ENCODE assay signal across 13 cellular contexts in the genomic region with DNA sequence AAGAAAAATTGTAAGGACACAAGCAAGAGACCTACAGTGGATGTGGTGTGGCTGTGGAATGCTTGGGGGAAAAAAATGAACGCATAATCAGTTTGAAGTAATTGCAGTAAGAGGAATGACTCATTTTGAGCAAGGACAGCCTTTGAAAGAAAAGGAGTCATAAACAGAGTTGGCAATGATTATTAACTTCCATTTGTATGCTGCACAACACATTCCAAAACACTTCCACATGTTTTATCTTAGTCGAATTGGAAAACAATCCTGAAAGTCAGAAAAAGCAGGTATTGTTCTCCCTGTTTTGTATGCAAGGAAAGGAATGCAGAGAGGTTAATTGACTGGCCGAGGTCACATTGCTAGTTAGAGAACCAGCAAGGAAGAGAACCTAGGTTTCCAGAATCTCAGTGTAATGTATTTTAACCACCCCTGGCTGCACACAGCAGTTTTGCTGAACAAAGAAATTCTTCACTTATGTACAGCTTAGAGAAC.
A peak's percentile ranks its signal among the peaks of the same experiment; 100 is the strongest.
DNase-seq lines count a peak whose midpoint lies in the region; ATAC-seq, FAIRE-seq and TF ChIP-seq lines count a peak whose summit lies in the region.
"Had no signal": no experiment of that assay in that cellular context is flagged by ENCODE, and none has a peak within 500 bp of the region (broad histone marks: within the 10 kb centered on the region; RNA-seq: fewer than 3 reads in every experiment).

No MANE protein-coding gene starts in this region.

- peak overlapping the region; percentile 11 for H3K4me3 Mint-ChIP-seq in type B pancreatic cell
- H3K4me3 Mint-ChIP-seq: activated B cell treated with CpG ODN at 0.5 μM for 24 hours had no signal

- H3K27ac ChIP-seq in right atrium auricular region, result no peak overlapping the region
- no peak overlapping the region for H3K27ac ChIP-seq in K562 (ENCODE audit: extremely low read depth, low read depth, low read length)
- H3K27ac ChIP-seq: upper lobe of left lung had no signal

- H3K9me3 ChIP-seq in right atrium auricular region, result no peaks in the 10 kb centered on the region
- H3K9me3 ChIP-seq in K562 (replicated peaks; ENCODE audit: control insufficient read depth, insufficient read depth, low read depth, low read length), result peaks cover 2% of the 10 kb centered on the region; the same call in 1 of the 2 replicates
- H3K9me3 ChIP-seq: upper lobe of left lung had no signal

- H3K4me3 ChIP-seq in right atrium auricular region (no peak overlapping the region), K562 (no peak overlapping the region)
- H3K4me3 ChIP-seq: upper lobe of left lung had no signal

- H3K9me3 Mint-ChIP-seq in type B pancreatic cell, result peaks cover 4% of the 10 kb centered on the region

- H2AFZ ChIP-seq in K562 (ENCODE audit: low read depth, low read length), result no peak overlapping the region

- H3K27me3 Mint-ChIP-seq in type B pancreatic cell, result no peaks in the 10 kb centered on the region
- H3K27me3 Mint-ChIP-seq: activated B cell treated with CpG ODN at 0.5 μM for 24 hours had no signal

- no peak for TF ChIP-seq CTCF in right atrium auricular region (IDR thresholded peaks at IDR 0.05)
- TF ChIP-seq CTCF in K562 (IDR thresholded peaks at IDR 0.05 in 2 of 3, conservative IDR thresholded peaks at IDR 0.05 in 1 of 3; ENCODE audit: insufficient read depth in 2 of 3, low read depth in 1 of 3, low read length in 3 of 3), result no peak
- TF ChIP-seq CTCF in type B pancreatic cell (conservative IDR thresholded peaks at IDR 0.05), result no peak

- H3K4me2 ChIP-seq in K562 (ENCODE audit: insufficient read depth, low read length), result no peak overlapping the region

- 3% methylated on average over 3 of the region's 3 CpGs for WGBS in K562 (ENCODE audit: insufficient coverage, low coverage, missing lambda C conversion rate)

- TF ChIP-seq POLR2A in K562 (conservative IDR thresholded peaks at IDR 0.05), result no peak

- no peaks in the 10 kb centered on the region for H3K9me1 ChIP-seq in K562 (ENCODE audit: control insufficient read depth, insufficient read depth, low read length)

- no peak for TF ChIP-seq RAD21 in K562 (CRISPR knock-in tag; conservative IDR thresholded peaks at IDR 0.05 in 1 of 2, IDR thresholded peaks at IDR 0.05 in 1 of 2)

- H3K27ac Mint-ChIP-seq in type B pancreatic cell, result peak overlapping the region; percentile 39
- H3K27ac Mint-ChIP-seq: activated B cell treated with CpG ODN at 0.5 μM for 24 hours had no signal

- intact Hi-C loops in Right ventricle myocardium superior (cut with DNase I), result no loop called here
- intact Hi-C loops in K562 (cut with micrococcal nuclease), result no loop called here

- ATAC-seq in Right ventricle myocardium superior (ENCODE audit: poor library complexity) (peak; percentile 52), K562 (no peak), HG03432 (IDR thresholded peaks at IDR 0.05; ENCODE audit: unreplicated experiment) (no peak)

- peaks cover 28% of the 10 kb centered on the region for H3K4me1 Mint-ChIP-seq in type B pancreatic cell (ENCODE audit: unreplicated experiment)
- H3K4me1 Mint-ChIP-seq: activated B cell treated with CpG ODN at 0.5 μM for 24 hours had no signal

- DNase-seq in Right ventricle myocardium superior (no peak), right atrium auricular region (ENCODE audit: low spot score) (no peak), K562 (ENCODE audit: extremely low read depth in 1 of 4, low spot score in 3 of 4) (no peak), islet precursor cell (peak; percentile 73), type B pancreatic cell (ENCODE audit: extremely low spot score, unreplicated experiment) (no peak), NCI-H187 (lab: John Stamatoyannopoulos, UW) (no peak)
- DNase-seq in activated CD4-positive, alpha-beta T cell treated with anti-CD3 and anti-CD28 coated beads for 48 hours, result no peak
- DNase-seq: activated B cell treated with CpG ODN at 0.5 μM for 24 hours, activated gamma-delta T cell, Karpas-422, upper lobe of left lung had no signal

- no peak for FAIRE-seq in K562 (lab: Jason Lieb, UNC)
- FAIRE-seq: A204.1 had no signal

- in situ Hi-C loops in K562 (cut with MboI), result no loop called here

- POLR2A ChIA-PET in K562 (lab: Yijun Ruan, JAX), result no interaction called here

- no peak overlapping the region for H3K9ac ChIP-seq in K562 (ENCODE audit: insufficient read depth in 1 of 2, low read depth in 2 of 2, low read length in 2 of 2)

- BruUV-seq in K562 (replicated peaks; lab: Mats Ljungman, UMichigan), result no TSS peak

- CTCF ChIA-PET in K562 (lab: Yijun Ruan, JAX; ENCODE audit: low intra/inter-chr PET ratio), result no interaction called here

- H4K20me1 ChIP-seq in K562 (replicated peaks; ENCODE audit: control insufficient read depth, insufficient read depth, low read length), result no peaks in the 10 kb centered on the region

- H3K36me3 Mint-ChIP-seq in type B pancreatic cell, result no peaks in the 10 kb centered on the region

- H3K79me2 ChIP-seq in K562 (ENCODE audit: control insufficient read depth, insufficient read depth, low read length), result no peaks in the 10 kb centered on the region

- TF ChIP-seq EP300 in K562 (IDR thresholded peaks at IDR 0.05; ENCODE audit: low read length), result no peak

- peaks cover 0 to 8% of the 10 kb centered on the region in 2 donors for H3K4me1 ChIP-seq in right atrium auricular region
- no peaks in the 10 kb centered on the region for H3K4me1 ChIP-seq in K562 (replicated peaks in 1 of 2; ENCODE audit: control insufficient read depth in 2 of 2, insufficient read depth in 2 of 2, low read length in 2 of 2)
- H3K4me1 ChIP-seq: upper lobe of left lung had no signal

- H3K36me3 ChIP-seq in right atrium auricular region, result no peaks in the 10 kb centered on the region
- no peaks in the 10 kb centered on the region for H3K36me3 ChIP-seq in K562 (ENCODE audit: control insufficient read depth, insufficient read depth, low read length)
- H3K36me3 ChIP-seq: upper lobe of left lung had no signal

- H3K27me3 ChIP-seq in right atrium auricular region, result no peaks in the 10 kb centered on the region
- H3K27me3 ChIP-seq in K562 (ENCODE audit: control insufficient read depth in 2 of 2, insufficient read depth in 2 of 2, low read length in 2 of 2), result no peaks in the 10 kb centered on the region
- H3K27me3 ChIP-seq: upper lobe of left lung had no signal

TF ChIP-seq in K562, 482 proteins besides CTCF, POLR2A, EP300 and RAD21:
- TF ChIP-seq ETS2 (tag; IDR thresholded peaks at IDR 0.05; ENCODE audit: borderline replicate concordance, poor library complexity, severe bottlenecking) (no peak), ZNF134 (CRISPR knock-in tag; conservative IDR thresholded peaks at IDR 0.05) (0 out of 2 replicates have a peak, but pooled peaks have one; percentile 14), CAMTA2 (CRISPR knock-in tag; conservative IDR thresholded peaks at IDR 0.05) (0 out of 2 replicates have a peak, but pooled peaks have one; percentile 71)
